ENCODE assay signal across 1 cellular context in the genomic region with DNA sequence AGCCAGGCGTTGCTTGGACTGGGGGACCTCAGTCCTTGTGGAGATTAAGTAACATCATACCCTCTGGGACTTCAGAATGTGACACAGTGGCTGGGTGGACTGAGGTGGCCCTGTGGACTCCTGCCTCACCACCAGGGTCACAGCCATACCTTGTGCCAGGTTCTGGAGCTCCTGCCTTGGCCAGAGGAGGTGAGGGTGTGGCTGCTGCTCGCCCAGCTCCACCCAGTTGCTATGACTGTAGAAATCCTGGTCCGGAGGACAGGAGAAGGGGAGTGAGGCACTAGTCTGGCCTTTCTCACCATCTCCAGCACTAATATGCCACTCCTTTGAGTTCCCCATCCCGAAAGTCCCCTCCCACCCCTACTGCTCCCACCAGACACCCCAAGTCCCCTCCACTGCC.
TF ChIP-seq lines count a peak whose summit lies in the region.

No MANE protein-coding gene starts in this region.

TF ChIP-seq in H1, 55 proteins besides CTCF, POLR2A, EP300 and RAD21:
- TF ChIP-seq CTBP2 (IDR thresholded peaks at IDR 0.05; ENCODE audit: borderline replicate concordance, insufficient read depth, insufficient read length, low read length) (no peak), CHD2 (IDR thresholded peaks at IDR 0.05; ENCODE audit: low read length) (no peak), JUN (IDR thresholded peaks at IDR 0.05; ENCODE audit: low read depth, low read length) (no peak), POU5F1 (IDR thresholded peaks at IDR 0.05; ENCODE audit: low read depth, low read length) (no peak), TAF7 (optimal IDR thresholded peaks at IDR 0.05; ENCODE audit: borderline replicate concordance, low read depth, low read length) (no peak), RFX5 (IDR thresholded peaks at IDR 0.05; ENCODE audit: borderline replicate concordance, low read depth, low read length) (no peak), YY1 (IDR thresholded peaks at IDR 0.05; ENCODE audit: low read depth, low read length) (no peak), SIN3A (conservative IDR thresholded peaks at IDR 0.05 in 1 of 2, IDR thresholded peaks at IDR 0.05 in 1 of 2; ENCODE audit: low read depth in 1 of 2, low read length in 2 of 2) (no peak), CHD1 (IDR thresholded peaks at IDR 0.05; ENCODE audit: low read depth, low read length) (no peak), CBX5 (IDR thresholded peaks at IDR 0.05; ENCODE audit: low read depth, low read length) (no peak), TBP (IDR thresholded peaks at IDR 0.05; ENCODE audit: low read depth, low read length) (no peak), RXRA (IDR thresholded peaks at IDR 0.05; ENCODE audit: insufficient read depth, low read depth, low read length) (no peak)
- TF ChIP-seq, protein P1, sequence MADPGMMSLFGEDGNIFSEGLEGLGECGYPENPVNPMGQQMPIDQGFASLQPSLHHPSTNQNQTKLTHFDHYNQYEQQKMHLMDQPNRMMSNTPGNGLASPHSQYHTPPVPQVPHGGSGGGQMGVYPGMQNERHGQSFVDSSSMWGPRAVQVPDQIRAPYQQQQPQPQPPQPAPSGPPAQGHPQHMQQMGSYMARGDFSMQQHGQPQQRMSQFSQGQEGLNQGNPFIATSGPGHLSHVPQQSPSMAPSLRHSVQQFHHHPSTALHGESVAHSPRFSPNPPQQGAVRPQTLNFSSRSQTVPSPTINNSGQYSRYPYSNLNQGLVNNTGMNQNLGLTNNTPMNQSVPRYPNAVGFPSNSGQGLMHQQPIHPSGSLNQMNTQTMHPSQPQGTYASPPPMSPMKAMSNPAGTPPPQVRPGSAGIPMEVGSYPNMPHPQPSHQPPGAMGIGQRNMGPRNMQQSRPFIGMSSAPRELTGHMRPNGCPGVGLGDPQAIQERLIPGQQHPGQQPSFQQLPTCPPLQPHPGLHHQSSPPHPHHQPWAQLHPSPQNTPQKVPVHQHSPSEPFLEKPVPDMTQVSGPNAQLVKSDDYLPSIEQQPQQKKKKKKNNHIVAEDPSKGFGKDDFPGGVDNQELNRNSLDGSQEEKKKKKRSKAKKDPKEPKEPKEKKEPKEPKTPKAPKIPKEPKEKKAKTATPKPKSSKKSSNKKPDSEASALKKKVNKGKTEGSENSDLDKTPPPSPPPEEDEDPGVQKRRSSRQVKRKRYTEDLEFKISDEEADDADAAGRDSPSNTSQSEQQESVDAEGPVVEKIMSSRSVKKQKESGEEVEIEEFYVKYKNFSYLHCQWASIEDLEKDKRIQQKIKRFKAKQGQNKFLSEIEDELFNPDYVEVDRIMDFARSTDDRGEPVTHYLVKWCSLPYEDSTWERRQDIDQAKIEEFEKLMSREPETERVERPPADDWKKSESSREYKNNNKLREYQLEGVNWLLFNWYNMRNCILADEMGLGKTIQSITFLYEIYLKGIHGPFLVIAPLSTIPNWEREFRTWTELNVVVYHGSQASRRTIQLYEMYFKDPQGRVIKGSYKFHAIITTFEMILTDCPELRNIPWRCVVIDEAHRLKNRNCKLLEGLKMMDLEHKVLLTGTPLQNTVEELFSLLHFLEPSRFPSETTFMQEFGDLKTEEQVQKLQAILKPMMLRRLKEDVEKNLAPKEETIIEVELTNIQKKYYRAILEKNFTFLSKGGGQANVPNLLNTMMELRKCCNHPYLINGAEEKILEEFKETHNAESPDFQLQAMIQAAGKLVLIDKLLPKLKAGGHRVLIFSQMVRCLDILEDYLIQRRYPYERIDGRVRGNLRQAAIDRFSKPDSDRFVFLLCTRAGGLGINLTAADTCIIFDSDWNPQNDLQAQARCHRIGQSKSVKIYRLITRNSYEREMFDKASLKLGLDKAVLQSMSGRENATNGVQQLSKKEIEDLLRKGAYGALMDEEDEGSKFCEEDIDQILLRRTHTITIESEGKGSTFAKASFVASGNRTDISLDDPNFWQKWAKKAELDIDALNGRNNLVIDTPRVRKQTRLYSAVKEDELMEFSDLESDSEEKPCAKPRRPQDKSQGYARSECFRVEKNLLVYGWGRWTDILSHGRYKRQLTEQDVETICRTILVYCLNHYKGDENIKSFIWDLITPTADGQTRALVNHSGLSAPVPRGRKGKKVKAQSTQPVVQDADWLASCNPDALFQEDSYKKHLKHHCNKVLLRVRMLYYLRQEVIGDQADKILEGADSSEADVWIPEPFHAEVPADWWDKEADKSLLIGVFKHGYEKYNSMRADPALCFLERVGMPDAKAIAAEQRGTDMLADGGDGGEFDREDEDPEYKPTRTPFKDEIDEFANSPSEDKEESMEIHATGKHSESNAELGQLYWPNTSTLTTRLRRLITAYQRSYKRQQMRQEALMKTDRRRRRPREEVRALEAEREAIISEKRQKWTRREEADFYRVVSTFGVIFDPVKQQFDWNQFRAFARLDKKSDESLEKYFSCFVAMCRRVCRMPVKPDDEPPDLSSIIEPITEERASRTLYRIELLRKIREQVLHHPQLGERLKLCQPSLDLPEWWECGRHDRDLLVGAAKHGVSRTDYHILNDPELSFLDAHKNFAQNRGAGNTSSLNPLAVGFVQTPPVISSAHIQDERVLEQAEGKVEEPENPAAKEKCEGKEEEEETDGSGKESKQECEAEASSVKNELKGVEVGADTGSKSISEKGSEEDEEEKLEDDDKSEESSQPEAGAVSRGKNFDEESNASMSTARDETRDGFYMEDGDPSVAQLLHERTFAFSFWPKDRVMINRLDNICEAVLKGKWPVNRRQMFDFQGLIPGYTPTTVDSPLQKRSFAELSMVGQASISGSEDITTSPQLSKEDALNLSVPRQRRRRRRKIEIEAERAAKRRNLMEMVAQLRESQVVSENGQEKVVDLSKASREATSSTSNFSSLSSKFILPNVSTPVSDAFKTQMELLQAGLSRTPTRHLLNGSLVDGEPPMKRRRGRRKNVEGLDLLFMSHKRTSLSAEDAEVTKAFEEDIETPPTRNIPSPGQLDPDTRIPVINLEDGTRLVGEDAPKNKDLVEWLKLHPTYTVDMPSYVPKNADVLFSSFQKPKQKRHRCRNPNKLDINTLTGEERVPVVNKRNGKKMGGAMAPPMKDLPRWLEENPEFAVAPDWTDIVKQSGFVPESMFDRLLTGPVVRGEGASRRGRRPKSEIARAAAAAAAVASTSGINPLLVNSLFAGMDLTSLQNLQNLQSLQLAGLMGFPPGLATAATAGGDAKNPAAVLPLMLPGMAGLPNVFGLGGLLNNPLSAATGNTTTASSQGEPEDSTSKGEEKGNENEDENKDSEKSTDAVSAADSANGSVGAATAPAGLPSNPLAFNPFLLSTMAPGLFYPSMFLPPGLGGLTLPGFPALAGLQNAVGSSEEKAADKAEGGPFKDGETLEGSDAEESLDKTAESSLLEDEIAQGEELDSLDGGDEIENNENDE (IDR thresholded peaks at IDR 0.05; ENCODE audit: insufficient replicate concordance, low read length): no peak
- TF ChIP-seq, protein P2, sequence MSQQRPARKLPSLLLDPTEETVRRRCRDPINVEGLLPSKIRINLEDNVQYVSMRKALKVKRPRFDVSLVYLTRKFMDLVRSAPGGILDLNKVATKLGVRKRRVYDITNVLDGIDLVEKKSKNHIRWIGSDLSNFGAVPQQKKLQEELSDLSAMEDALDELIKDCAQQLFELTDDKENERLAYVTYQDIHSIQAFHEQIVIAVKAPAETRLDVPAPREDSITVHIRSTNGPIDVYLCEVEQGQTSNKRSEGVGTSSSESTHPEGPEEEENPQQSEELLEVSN (IDR thresholded peaks at IDR 0.05): no peak
- TF ChIP-seq, protein P3, sequence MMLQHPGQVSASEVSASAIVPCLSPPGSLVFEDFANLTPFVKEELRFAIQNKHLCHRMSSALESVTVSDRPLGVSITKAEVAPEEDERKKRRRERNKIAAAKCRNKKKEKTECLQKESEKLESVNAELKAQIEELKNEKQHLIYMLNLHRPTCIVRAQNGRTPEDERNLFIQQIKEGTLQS (IDR thresholded peaks at IDR 0.05; ENCODE audit: insufficient read depth, low read depth, low read length): no peak
- TF ChIP-seq, protein P4, sequence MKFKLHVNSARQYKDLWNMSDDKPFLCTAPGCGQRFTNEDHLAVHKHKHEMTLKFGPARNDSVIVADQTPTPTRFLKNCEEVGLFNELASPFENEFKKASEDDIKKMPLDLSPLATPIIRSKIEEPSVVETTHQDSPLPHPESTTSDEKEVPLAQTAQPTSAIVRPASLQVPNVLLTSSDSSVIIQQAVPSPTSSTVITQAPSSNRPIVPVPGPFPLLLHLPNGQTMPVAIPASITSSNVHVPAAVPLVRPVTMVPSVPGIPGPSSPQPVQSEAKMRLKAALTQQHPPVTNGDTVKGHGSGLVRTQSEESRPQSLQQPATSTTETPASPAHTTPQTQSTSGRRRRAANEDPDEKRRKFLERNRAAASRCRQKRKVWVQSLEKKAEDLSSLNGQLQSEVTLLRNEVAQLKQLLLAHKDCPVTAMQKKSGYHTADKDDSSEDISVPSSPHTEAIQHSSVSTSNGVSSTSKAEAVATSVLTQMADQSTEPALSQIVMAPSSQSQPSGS (IDR thresholded peaks at IDR 0.05; ENCODE audit: low read length): no peak
- TF ChIP-seq, protein P5, sequence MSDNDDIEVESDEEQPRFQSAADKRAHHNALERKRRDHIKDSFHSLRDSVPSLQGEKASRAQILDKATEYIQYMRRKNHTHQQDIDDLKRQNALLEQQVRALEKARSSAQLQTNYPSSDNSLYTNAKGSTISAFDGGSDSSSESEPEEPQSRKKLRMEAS (IDR thresholded peaks at IDR 0.05): no peak
